8 cellular contexts compared by ENCODE assay signal in the genomic region with DNA sequence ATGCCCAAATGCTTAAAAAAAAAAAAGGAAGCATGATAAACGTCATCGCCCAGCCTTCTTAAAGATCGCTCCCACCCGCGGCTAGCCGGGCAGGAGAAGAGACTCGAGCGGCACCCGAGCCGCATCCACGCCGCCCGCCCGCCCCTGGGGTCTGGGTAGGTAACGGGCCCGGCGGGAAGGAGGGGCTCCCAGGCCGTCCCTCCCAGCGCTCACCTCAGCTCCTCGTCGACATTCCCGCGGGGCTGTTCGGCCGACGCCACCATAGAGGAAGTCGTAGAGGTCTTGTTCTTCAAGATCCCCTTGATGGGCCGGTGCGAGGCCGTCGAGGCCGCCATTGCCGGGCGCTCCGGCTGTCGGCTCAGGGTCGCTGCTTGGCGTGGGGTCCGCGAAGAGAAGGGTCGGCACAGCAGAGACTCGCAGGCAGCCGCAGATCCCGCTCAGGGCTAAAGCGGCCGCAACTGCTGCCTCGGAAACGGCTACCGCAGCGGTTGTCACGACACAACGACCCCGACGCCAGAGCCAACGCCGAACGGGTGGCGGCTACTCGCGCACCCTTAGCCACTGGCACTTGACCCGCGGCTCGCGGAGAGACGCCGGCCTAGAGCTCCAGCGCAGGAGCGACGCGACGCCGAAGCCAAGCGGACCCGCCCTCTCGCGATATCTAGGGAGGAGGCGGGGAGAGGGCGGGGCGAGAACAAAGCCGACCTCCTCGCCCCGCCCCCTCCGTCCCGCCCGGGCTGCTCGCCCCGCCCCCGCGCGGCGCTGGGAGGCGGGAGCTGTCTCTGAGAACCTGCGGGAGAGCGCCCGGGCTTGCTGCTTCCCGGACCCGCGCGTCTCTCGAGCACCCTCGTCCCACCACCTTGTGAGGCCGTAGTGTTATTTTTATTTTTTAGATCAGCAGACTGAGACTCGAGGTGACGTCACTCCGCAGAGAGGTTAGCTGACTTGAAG. TPM values are rescaled to one million over a fixed set of nuclear protein-coding genes. Genes with fewer than 3 reads are reported as not detected.
DNase-seq lines count a peak whose midpoint lies in the region; ATAC-seq, FAIRE-seq and TF ChIP-seq lines count a peak whose summit lies in the region.

PPP1R2 (minus strand) TSS at position 635 of the 951 bp plus-strand sequence; CDS start at position 335, 300 bp downstream.

- 0% methylated on average over 81 to 105 of the region's 105 CpGs for WGBS in pancreas, 2 donors
- 1% methylated on average over 39 to 51 of the region's 105 CpGs for WGBS in thyroid gland, 2 donors

- POLR2A ChIA-PET in activated naive CD8-positive, alpha-beta T cell treated with anti-CD3 and anti-CD28 coated beads, Interleukin-2, amount 10 ng/mL, durations not matched to agents 7 days and 5 days (lab: Charles Lee): interaction anchor here (0.6 to 3.1 kb wide), 16 partner anchors 8 to 870 kb away, joined by 3 to 21 read pairs (median 4); partner anchors contain the start of genes ACAP2, LSG1, TNK2 and XXYLT1

- H3K9ac ChIP-seq in SU-DHL-6 (ENCODE audit: low read length): peak within 1 kb of the TSS; percentile 78

- no peaks in the 10 kb centered on the region for H3K27me3 ChIP-seq in SU-DHL-6 (ENCODE audit: low read length)
- no peaks in the 10 kb centered on the region for H3K27me3 ChIP-seq in pancreas
- H3K27me3 ChIP-seq in thyroid gland: no peaks in the 10 kb centered on the region

- peak; percentile 69 for ATAC-seq in HG02623 (IDR thresholded peaks at IDR 0.05; ENCODE audit: unreplicated experiment)
- ATAC-seq in activated naive CD8-positive, alpha-beta T cell treated with anti-CD3 and anti-CD28 coated beads, Interleukin-2, amount 10 ng/mL, durations not matched to agents 7 days and 5 days (ENCODE audit: low read depth): peak; percentile 68
- peak; percentile 92 to 97 (median 96) for ATAC-seq in pancreas

- intact Hi-C loops in head of caudate nucleus (cut with DNase I): loop anchor here (10.0 kb wide), 1 partner anchor 98 kb away; the partner anchor contains the start of gene ACAP2
- intact Hi-C loops in pancreas (cut with DNase I): no loop called here
- intact Hi-C loops in thyroid gland (cut with DNase I): loop anchor here (5.0 kb wide), 1 partner anchor 101 kb away; the partner anchor contains the start of gene ACAP2

- no peaks in the 10 kb centered on the region for H3K27me3 Mint-ChIP-seq in activated naive CD8-positive, alpha-beta T cell treated with anti-CD3 and anti-CD28 coated beads, Interleukin-2, amount 10 ng/mL, durations not matched to agents 7 days and 5 days

- peak within 1 kb of the TSS; percentile 86 for H3K4me3 ChIP-seq in SU-DHL-6 (ENCODE audit: insufficient read depth, low read length, poor library complexity, severe bottlenecking)
- H3K4me3 ChIP-seq in pancreas: peak within 1 kb of the TSS; percentile 60 to 90 (median 80)
- peak within 1 kb of the TSS; percentile 74 to 96 (median 95) for H3K4me3 ChIP-seq in thyroid gland (replicated peaks in 1 of 3)

- peak within 1 kb of the TSS; percentile 90 for H3K27ac Mint-ChIP-seq in activated naive CD8-positive, alpha-beta T cell treated with anti-CD3 and anti-CD28 coated beads, Interleukin-2, amount 10 ng/mL, durations not matched to agents 7 days and 5 days

- no peaks in the 10 kb centered on the region for H3K9me3 Mint-ChIP-seq in activated naive CD8-positive, alpha-beta T cell treated with anti-CD3 and anti-CD28 coated beads, Interleukin-2, amount 10 ng/mL, durations not matched to agents 7 days and 5 days

- H3K4me3 Mint-ChIP-seq in activated naive CD8-positive, alpha-beta T cell treated with anti-CD3 and anti-CD28 coated beads, Interleukin-2, amount 10 ng/mL, durations not matched to agents 7 days and 5 days: peak within 1 kb of the TSS; percentile 84

- H3K27ac ChIP-seq in SU-DHL-6 (ENCODE audit: low read depth, low read length) (peak within 1 kb of the TSS; percentile 59), pancreas (peak within 1 kb of the TSS; percentile 76 to 87 (median 82)), thyroid gland (peak within 1 kb of the TSS; percentile 83 to 88 (median 86))

- no peak for FAIRE-seq in pancreas (lab: Jason Lieb, UNC)

- H2AFZ ChIP-seq in SU-DHL-6 (ENCODE audit: low read depth, low read length, severe bottlenecking): peak within 1 kb of the TSS; percentile 89

- H3K79me2 ChIP-seq in SU-DHL-6 (ENCODE audit: insufficient read depth, low read length): peaks cover 50% of the 10 kb centered on the region

- H4K20me1 ChIP-seq in SU-DHL-6 (ENCODE audit: low read depth, low read length): peaks cover 12% of the 10 kb centered on the region; the same call in 1 of the 2 replicates

- peak; percentile 93 to 97 for TF ChIP-seq POLR2A in thyroid gland (IDR thresholded peaks at IDR 0.05)

- peaks cover 5% of the 10 kb centered on the region for H3K36me3 Mint-ChIP-seq in activated naive CD8-positive, alpha-beta T cell treated with anti-CD3 and anti-CD28 coated beads, Interleukin-2, amount 10 ng/mL, durations not matched to agents 7 days and 5 days

- peak within 1 kb of the TSS; percentile 91 for H3K4me2 ChIP-seq in SU-DHL-6 (ENCODE audit: low read depth, low read length, poor library complexity, severe bottlenecking)

- H3K4me1 ChIP-seq in pancreas: peaks cover 14 to 43% (median 32%) of the 10 kb centered on the region in 3 donors
- peaks cover 30 to 55% of the 10 kb centered on the region in 2 donors for H3K4me1 ChIP-seq in thyroid gland

- peaks cover 4% of the 10 kb centered on the region; the same call in 1 of the 2 replicates for H3K36me3 ChIP-seq in SU-DHL-6 (ENCODE audit: low read length)
- no peaks in the 10 kb centered on the region for H3K36me3 ChIP-seq in pancreas
- H3K36me3 ChIP-seq in thyroid gland: no peaks in the 10 kb centered on the region

- no peaks in the 10 kb centered on the region for H3K9me2 ChIP-seq in SU-DHL-6 (replicated peaks; ENCODE audit: insufficient read depth, low read length)

- peaks cover 18% of the 10 kb centered on the region for H3F3A ChIP-seq in SU-DHL-6 (ENCODE audit: insufficient read depth)

- DNase-seq in GM10266 (ENCODE audit: extremely low spot score): peak; percentile 97
- peak; percentile 95 for DNase-seq in NCI-H1105 (lab: John Stamatoyannopoulos, UW)
- DNase-seq in activated naive CD8-positive, alpha-beta T cell treated with anti-CD3 and anti-CD28 coated beads, Interleukin-2, amount 10 ng/mL, durations not matched to agents 7 days and 5 days: peak; percentile 98
- DNase-seq in head of caudate nucleus: peak; percentile 80 to 98 (median 94)
- peak; percentile 88 to 97 (median 94) for DNase-seq in pancreas
- DNase-seq in thyroid gland: peak; percentile 91 to 93

- no peaks in the 10 kb centered on the region for H3K9me3 ChIP-seq in SU-DHL-6 (ENCODE audit: insufficient read depth, low read length)
- H3K9me3 ChIP-seq in pancreas: no peaks in the 10 kb centered on the region
- H3K9me3 ChIP-seq in thyroid gland: no peaks in the 10 kb centered on the region

- peaks cover 57% of the 10 kb centered on the region for H3K4me1 Mint-ChIP-seq in activated naive CD8-positive, alpha-beta T cell treated with anti-CD3 and anti-CD28 coated beads, Interleukin-2, amount 10 ng/mL, durations not matched to agents 7 days and 5 days

- no peak for TF ChIP-seq CTCF in GM10266 (IDR thresholded peaks at IDR 0.05; ENCODE audit: control insufficient read depth, insufficient read depth, low read depth, missing control alignments)
- no peak for TF ChIP-seq CTCF in SU-DHL-6 (IDR thresholded peaks at IDR 0.05; ENCODE audit: insufficient read depth, low read length, poor library complexity, severe bottlenecking)
- no peak for TF ChIP-seq CTCF in pancreas (IDR thresholded peaks at IDR 0.05)
- TF ChIP-seq CTCF in thyroid gland (IDR thresholded peaks at IDR 0.05): no peak

RNA-seq across cellular contexts. Expression of gene PPP1R2, which starts in this region (rescaled TPM):
- total RNA-seq in activated naive CD8-positive, alpha-beta T cell treated with anti-CD3 and anti-CD28 coated beads, Interleukin-2, amount 10 ng/mL, durations not matched to agents 7 days and 5 days: 10 to 100 TPM; 85.3 to 93.6 TPM
- total RNA-seq in pancreas (10 to 100 TPM; 14.7 to 26.0 (median 16.9) TPM), thyroid gland (100 to 1,000 TPM in 2 of 4 donors, 10 to 100 TPM in 2; 76.2 to 113 (median 99.9) TPM)
- polyA plus RNA-seq in pancreas: 10 to 100 TPM in 1 of 2 donors, 1 to 10 TPM in 1; 9.5 to 15.5 TPM

Comparison
In these comparisons a context has a peak if more than half of its experiments do, and no peak if none do; other contexts are left out.
1. Peak in every context shown above with its lines: DNase-seq, ATAC-seq, H3K4me3 ChIP-seq and H3K27ac ChIP-seq.
2. intact Hi-C loops: an anchor here in head of caudate nucleus (10.0 kb wide) and thyroid gland (5.0 kb wide); none called in pancreas.